ENCODE assay signal across 9 cellular contexts in genomic region chrX:9340619-9341304, GRCh38.
A peak's percentile ranks its signal among the peaks of the same experiment; 100 is the strongest.
DNase-seq lines count a peak whose midpoint lies in the region; ATAC-seq lines count a peak whose summit lies in the region.
"Had no signal": no experiment of that assay in that cellular context is flagged by ENCODE, and none has a peak within 500 bp of the region (broad histone marks: within the 10 kb centered on the region; RNA-seq: fewer than 3 reads in every experiment).

No MANE protein-coding gene starts in this region.

- DNase-seq in GM03348 (ENCODE audit: low spot score) (peak; percentile 52), NCI-H2227 treated with DMSO at 0.1 percent for 48 hours (lab: John Stamatoyannopoulos, UW) (peak; percentile 12), immature natural killer cell (peak; percentile 43 to 61 (median 53)), T1000 (lab: John Stamatoyannopoulos, UW) (no peak), ACHN (no peak)
- DNase-seq in activated naive CD4-positive, alpha-beta T cell treated with anti-CD3 and anti-CD28 coated beads, Interleukin-2, amount 50 U/mL, for 72 hours (ENCODE audit: low spot score in 2 of 2): no peak
- DNase-seq in stimulated activated naive CD8-positive, alpha-beta T cell treated with anti-CD3 and anti-CD28 coated beads, Interleukin-15, Interleukin-2, amounts not matched to agents 100 U/mL and 50 U/mL, for 24 hours: peak; percentile 15

- H3K4me1 Mint-ChIP-seq in immature natural killer cell: peaks cover 48 to 49% of the 10 kb centered on the region in 2 donors

- H3K4me3 Mint-ChIP-seq in immature natural killer cell: peak overlapping the region; percentile 78 to 89 (median 84)

- in situ Hi-C loops in ACHN (cut with HindIII; ENCODE audit: low pct_ligation_motif_present, low pct_unique_long_range_greater_than_20kb, low sequenced_read_pairs): no loop called here

- H3K27me3 Mint-ChIP-seq in immature natural killer cell (ENCODE audit: low read depth in 3 of 3): peaks cover 8 to 21% (median 8%) of the 10 kb centered on the region in 3 donors

- H3K36me3 Mint-ChIP-seq in activated naive CD4-positive, alpha-beta T cell treated with anti-CD3 and anti-CD28 coated beads, Interleukin-2, amount 50 U/mL, for 72 hours: no peaks in the 10 kb centered on the region
- no peaks in the 10 kb centered on the region for H3K36me3 Mint-ChIP-seq in immature natural killer cell

- H3K9me3 Mint-ChIP-seq in activated naive CD4-positive, alpha-beta T cell treated with anti-CD3 and anti-CD28 coated beads, Interleukin-2, amount 50 U/mL, for 72 hours: no peaks in the 10 kb centered on the region
- H3K9me3 Mint-ChIP-seq in immature natural killer cell: no peaks in the 10 kb centered on the region

- ATAC-seq in GM21737 (IDR thresholded peaks at IDR 0.05; ENCODE audit: unreplicated experiment): peak; percentile 25
- peak; percentile 51 to 71 for ATAC-seq in activated naive CD4-positive, alpha-beta T cell treated with anti-CD3 and anti-CD28 coated beads, Interleukin-2, amount 50 U/mL, for 72 hours
- peak; percentile 62 for ATAC-seq in stimulated activated naive CD8-positive, alpha-beta T cell treated with anti-CD3 and anti-CD28 coated beads, Interleukin-15, Interleukin-2, amounts not matched to agents 100 U/mL and 50 U/mL, for 24 hours
- ATAC-seq: Panc1 had no signal

- peak overlapping the region; percentile 4 to 56 for H3K27ac Mint-ChIP-seq in activated naive CD4-positive, alpha-beta T cell treated with anti-CD3 and anti-CD28 coated beads, Interleukin-2, amount 50 U/mL, for 72 hours
- peak overlapping the region; percentile 93 to 98 (median 96) for H3K27ac Mint-ChIP-seq in immature natural killer cell

Comparison
In these comparisons a context has a peak if more than half of its experiments do, and no peak if none do; other contexts are left out.
1. DNase-seq: peak in GM03348 (single experiment), NCI-H2227 treated with DMSO at 0.1 percent for 48 hours (single experiment), immature natural killer cell (3 of 3) and stimulated activated naive CD8-positive, alpha-beta T cell treated with anti-CD3 and anti-CD28 coated beads, Interleukin-15, Interleukin-2, amounts not matched to agents 100 U/mL and 50 U/mL, for 24 hours (single experiment); none in activated naive CD4-positive, alpha-beta T cell treated with anti-CD3 and anti-CD28 coated beads, Interleukin-2, amount 50 U/mL, for 72 hours (0 of 2), T1000 (single experiment) and ACHN (single experiment).
2. Peak in every context shown above with its lines, with median percentiles within 50 percentile points of each other: ATAC-seq.